20 cellular contexts compared by ENCODE assay signal in the genomic region with DNA sequence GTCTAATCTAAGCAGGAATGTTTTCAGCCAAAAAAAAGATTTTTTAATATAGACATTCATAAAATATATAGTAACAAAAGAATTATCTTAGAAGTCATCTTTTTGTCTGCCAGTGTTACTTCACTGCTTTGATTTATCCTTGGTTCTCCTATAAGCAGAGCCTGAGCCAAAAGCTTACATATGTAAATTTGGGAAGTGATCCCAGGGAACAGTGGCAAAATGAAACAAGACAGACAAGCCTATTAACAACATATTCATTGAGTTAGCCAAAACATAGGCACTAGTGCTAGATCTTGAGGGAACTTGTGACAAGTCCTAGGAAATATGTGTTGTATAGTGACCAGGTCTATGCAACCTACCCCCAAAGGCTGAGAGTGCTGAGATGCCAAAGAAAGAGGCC. TPM values are rescaled to one million over a fixed set of nuclear protein-coding genes. Genes with fewer than 3 reads are reported as not detected.
DNase-seq lines count a peak whose midpoint lies in the region; ATAC-seq and TF ChIP-seq lines count a peak whose summit lies in the region.
"Had no signal": no experiment of that assay in that cellular context is flagged by ENCODE, and none has a peak within 500 bp of the region (broad histone marks: within the 10 kb centered on the region; RNA-seq: fewer than 3 reads in every experiment).

No MANE protein-coding gene starts in this region.

- peak overlapping the region; percentile 95 for H3K27ac Mint-ChIP-seq in activated naive CD4-positive, alpha-beta T cell treated with anti-CD3 and anti-CD28 coated beads for 36 hours
- peak overlapping the region; percentile 76 for H3K27ac Mint-ChIP-seq in T-helper 17 cell
- H3K27ac Mint-ChIP-seq in central memory CD8-positive, alpha-beta T cell (ENCODE audit: low read depth): peak overlapping the region; percentile 39
- peak overlapping the region; percentile 25 for H3K27ac Mint-ChIP-seq in nephron progenitor cell
- H3K27ac Mint-ChIP-seq: neural progenitor cell had no signal

- peaks cover 86% of the 10 kb centered on the region for H3K4me1 Mint-ChIP-seq in activated naive CD4-positive, alpha-beta T cell treated with anti-CD3 and anti-CD28 coated beads for 36 hours (ENCODE audit: low read depth)
- H3K4me1 Mint-ChIP-seq in T-helper 17 cell (peaks cover 37% of the 10 kb centered on the region), nephron progenitor cell (no peaks in the 10 kb centered on the region)
- H3K4me1 Mint-ChIP-seq in central memory CD8-positive, alpha-beta T cell: peaks cover 41% of the 10 kb centered on the region
- H3K4me1 Mint-ChIP-seq: neural progenitor cell had no signal

- no peaks in the 10 kb centered on the region for H3K9me3 Mint-ChIP-seq in activated naive CD4-positive, alpha-beta T cell treated with anti-CD3 and anti-CD28 coated beads for 36 hours
- H3K9me3 Mint-ChIP-seq in central memory CD8-positive, alpha-beta T cell: no peaks in the 10 kb centered on the region
- no peaks in the 10 kb centered on the region for H3K9me3 Mint-ChIP-seq in nephron progenitor cell
- H3K9me3 Mint-ChIP-seq: activated T-helper 2 cell treated with anti-CD3 and anti-CD28 coated beads, Interferon-gamma antibody, Interleukin-2, Interleukin-4, amounts not matched to agents 10 μg/mL and 5 μg/mL and 100 μg/mL, durations not matched to agents 14 hours and 24 hours and 36 hours; CD14-positive monocyte; neural progenitor cell had no signal

- H3K9me3 ChIP-seq in T-helper 17 cell (ENCODE audit: control insufficient read depth, low read length, poor library complexity, severe bottlenecking): no peaks in the 10 kb centered on the region
- H3K9me3 ChIP-seq: prostate gland, tibial nerve had no signal

- intact Hi-C loops in activated naive CD4-positive, alpha-beta T cell treated with anti-CD3 and anti-CD28 coated beads for 36 hours (cut with micrococcal nuclease): loop anchor here (5.0 to 10.0 kb wide), 2 partner anchors 665 to 1213 kb away; no protein-coding TSS in a partner anchor

- TF ChIP-seq CTCF in nephron progenitor cell (IDR thresholded peaks at IDR 0.05): no peak

- H3K36me3 Mint-ChIP-seq in activated naive CD4-positive, alpha-beta T cell treated with anti-CD3 and anti-CD28 coated beads for 36 hours (ENCODE audit: low read depth): peaks cover 63% of the 10 kb centered on the region
- H3K36me3 Mint-ChIP-seq in T-helper 17 cell (ENCODE audit: low read depth) (peaks cover 3% of the 10 kb centered on the region), nephron progenitor cell (ENCODE audit: low read depth) (peaks cover 58% of the 10 kb centered on the region)
- peaks cover 47% of the 10 kb centered on the region for H3K36me3 Mint-ChIP-seq in central memory CD8-positive, alpha-beta T cell (ENCODE audit: insufficient read depth)

- peak overlapping the region; percentile 42 for H3K4me3 Mint-ChIP-seq in activated naive CD4-positive, alpha-beta T cell treated with anti-CD3 and anti-CD28 coated beads for 36 hours
- H3K4me3 Mint-ChIP-seq in T-helper 17 cell (no peak overlapping the region), nephron progenitor cell (no peak overlapping the region)
- H3K4me3 Mint-ChIP-seq in central memory CD8-positive, alpha-beta T cell: no peak overlapping the region
- H3K4me3 Mint-ChIP-seq: CD14-positive monocyte, neural progenitor cell had no signal

- DNase-seq in activated naive CD4-positive, alpha-beta T cell treated with anti-CD3 and anti-CD28 coated beads for 36 hours: no peak
- DNase-seq in activated naive CD4-positive, alpha-beta T cell (lab: John Stamatoyannopoulos, UW): no peak
- no peak for DNase-seq in T-helper 17 cell
- DNase-seq in central memory CD8-positive, alpha-beta T cell (ENCODE audit: low spot score in 2 of 2): no peak
- DNase-seq in nephron progenitor cell: no peak
- DNase-seq in activated effector memory CD4-positive, alpha-beta T cell treated with anti-CD3 and anti-CD28 coated beads, Interleukin-2, amount 50 U/mL, for 16 hours: no peak
- no peak for DNase-seq in NCI-H2081 treated with DMSO at 0.1 percent for 48 hours (lab: John Stamatoyannopoulos, UW)
- DNase-seq in NCI-H526 (lab: John Stamatoyannopoulos, UW): no peak
- DNase-seq: anterior cingulate cortex; cerebellar nuclear complex; NCI-H1417 treated with DMSO at 0.1 percent for 48 hours; NCI-H524 treated with DMSO at 0.1 percent for 48 hours; stimulated activated CD4-positive, alpha-beta T cell treated with anti-CD3 and anti-CD28 coated beads, Interleukin-2, amount 100 ng/mL, for 24 hours had no signal

- CTCF ChIA-PET in activated naive CD4-positive, alpha-beta T cell treated with anti-CD3 and anti-CD28 coated beads for 36 hours (lab: Charles Lee): interaction anchor here (1.0 to 1.7 kb wide), 2 partner anchors 11 to 23 kb away, joined by 3 to 4 read pairs; a partner anchor contains a TSS

- ATAC-seq in T-helper 17 cell: no peak
- no peak for ATAC-seq in central memory CD8-positive, alpha-beta T cell (replicated peaks; ENCODE audit: extremely low read depth, poor library complexity, severe bottlenecking)
- ATAC-seq: Right ventricle myocardium inferior had no signal

- H3K27me3 Mint-ChIP-seq in activated naive CD4-positive, alpha-beta T cell treated with anti-CD3 and anti-CD28 coated beads for 36 hours (ENCODE audit: low read depth): no peaks in the 10 kb centered on the region
- H3K27me3 Mint-ChIP-seq in T-helper 17 cell (no peaks in the 10 kb centered on the region), nephron progenitor cell (ENCODE audit: low read depth, poor library complexity) (no peaks in the 10 kb centered on the region)
- H3K27me3 Mint-ChIP-seq in central memory CD8-positive, alpha-beta T cell: no peaks in the 10 kb centered on the region

RNA-seq across cellular contexts. Expression of a gene that starts 11.2 kb away (rescaled TPM):
- 10 to 100 TPM; 62.8 to 68.9 TPM for total RNA-seq in activated naive CD4-positive, alpha-beta T cell treated with anti-CD3 and anti-CD28 coated beads for 36 hours
- 10 to 100 TPM; 16.7 to 20.4 TPM for total RNA-seq in T-helper 17 cell

RNA-seq across cellular contexts. Expression of a gene that starts 27.1 kb away (rescaled TPM):
- 1 to 10 TPM; 1.1 TPM for total RNA-seq in activated naive CD4-positive, alpha-beta T cell treated with anti-CD3 and anti-CD28 coated beads for 36 hours
- 10 to 100 TPM in 1 of 2 donors, 1 to 10 TPM in 1; 7.1 to 12.8 TPM for total RNA-seq in T-helper 17 cell
- total RNA-seq: glomerular endothelial cell had no signal

Comparison
In these comparisons a context has a peak if more than half of its experiments do, and no peak if none do; other contexts are left out.
1. H3K27ac Mint-ChIP-seq: peak in every context shown above with its lines; median percentile 95 in activated naive CD4-positive, alpha-beta T cell treated with anti-CD3 and anti-CD28 coated beads for 36 hours; 76 in T-helper 17 cell; 39 in central memory CD8-positive, alpha-beta T cell; 25 in nephron progenitor cell.